ENCODE assay signal across 21 cellular contexts in genomic region chr2:128366746-128367511, GRCh38. TPM values are rescaled to one million over a fixed set of nuclear protein-coding genes. Genes with fewer than 3 reads are reported as not detected.
DNase-seq lines count a peak whose midpoint lies in the region; ATAC-seq, FAIRE-seq and TF ChIP-seq lines count a peak whose summit lies in the region.
"Had no signal": no experiment of that assay in that cellular context is flagged by ENCODE, and none has a peak within 500 bp of the region (broad histone marks: within the 10 kb centered on the region; RNA-seq: fewer than 3 reads in every experiment).

No MANE protein-coding gene starts in this region.

- in situ Hi-C loops in gastrocnemius medialis (cut with MboI; ENCODE audit: low sequenced_read_pairs in 4 of 4): no loop called here

- H3K27ac ChIP-seq in foreskin keratinocyte (no peak overlapping the region), gastrocnemius medialis (no peak overlapping the region), small intestine (ENCODE audit: low read depth in 1 of 2, low read length in 1 of 2) (no peak overlapping the region)
- H3K27ac ChIP-seq: right atrium auricular region had no signal

- H3K4me1 ChIP-seq in foreskin keratinocyte (peaks cover 9% of the 10 kb centered on the region), gastrocnemius medialis (no peaks in the 10 kb centered on the region), small intestine (ENCODE audit: control insufficient read depth in 2 of 2, insufficient read depth in 1 of 2, low read depth in 1 of 2, low read length in 1 of 2) (no peaks in the 10 kb centered on the region)
- H3K4me1 ChIP-seq: HAP-1 had no signal

- TF ChIP-seq POLR2A in gastrocnemius medialis (IDR thresholded peaks at IDR 0.05): no peak

- H3K27me3 ChIP-seq in foreskin keratinocyte (no peaks in the 10 kb centered on the region), gastrocnemius medialis (no peaks in the 10 kb centered on the region), small intestine (ENCODE audit: control insufficient read depth in 2 of 2, insufficient read depth in 2 of 2, low read length in 2 of 2) (no peaks in the 10 kb centered on the region)
- H3K27me3 ChIP-seq: right atrium auricular region had no signal

- peak; percentile 5 for ATAC-seq in foreskin keratinocyte
- ATAC-seq in gastrocnemius medialis: no peak
- ATAC-seq: activated T-helper 17 cell treated with anti-CD3 and anti-CD28 coated beads, Interleukin-2, amount 50 U/mL, for 72 hours; Right ventricle myocardium inferior; T-helper 17 cell had no signal

- 72 to 78% (median 73%) methylated on average over 6 to 9 of the region's 9 CpGs for WGBS in small intestine, 3 donors

- H3K9me3 ChIP-seq in gastrocnemius medialis: no peaks in the 10 kb centered on the region
- H3K9me3 ChIP-seq in small intestine (ENCODE audit: control insufficient read depth, low read depth): no peaks in the 10 kb centered on the region
- H3K9me3 ChIP-seq: HAP-1, right atrium auricular region had no signal

- H3K36me3 ChIP-seq in gastrocnemius medialis (no peaks in the 10 kb centered on the region), small intestine (ENCODE audit: control insufficient read depth in 2 of 2, insufficient read depth in 2 of 2, low read length in 2 of 2) (no peaks in the 10 kb centered on the region)
- H3K36me3 ChIP-seq: HAP-1, right atrium auricular region had no signal

- H3K4me3 ChIP-seq in gastrocnemius medialis (no peak overlapping the region), small intestine (ENCODE audit: low read depth in 1 of 2, low read length in 2 of 2) (no peak overlapping the region)
- H3K4me3 ChIP-seq: HAP-1, lung, right atrium auricular region had no signal

- intact Hi-C loops in posterior vena cava (cut with DNase I): no loop called here
- intact Hi-C loops in gastrocnemius medialis (cut with DNase I; ENCODE audit: low total_unique reads): no loop called here

- TF ChIP-seq CTCF in foreskin keratinocyte (conservative IDR thresholded peaks at IDR 0.05): no peak
- no peak for TF ChIP-seq CTCF in gastrocnemius medialis (IDR thresholded peaks at IDR 0.05 in 4 of 5, conservative IDR thresholded peaks at IDR 0.05 in 1 of 5)

- no peak for FAIRE-seq in small intestine (lab: Jason Lieb, UNC)
- FAIRE-seq: colon had no signal

- peak; percentile 36 for DNase-seq in EH (ENCODE audit: low read depth)
- DNase-seq in NCI-H2171 (lab: John Stamatoyannopoulos, UW): peak; percentile 65
- DNase-seq in foreskin keratinocyte: no peak
- DNase-seq in posterior vena cava (ENCODE audit: low spot score): peak; percentile 56
- no peak for DNase-seq in AG08396 (ENCODE audit: low spot score)
- DNase-seq in gastrocnemius medialis: no peak
- no peak for DNase-seq in small intestine
- DNase-seq: activated CD4-positive, CD25-positive, alpha-beta regulatory T cell; activated CD8-positive, alpha-beta memory T cell treated with anti-CD3 and anti-CD28 coated beads for 24 hours; DMS153; NCI-H1930; NK-92 treated with Interleukin-12 subunit alpha and Interleukin-12 subunit beta, amount 100 ng/mL, for 24 hours; stimulated activated CD4-positive, alpha-beta T cell treated with anti-CD3 and anti-CD28 coated beads, Interleukin-2, amount 100 ng/mL, for 24 hours; substantia nigra; T-helper 17 cell had no signal

RNA-seq across cellular contexts. Expression of gene HS6ST1, which starts 48.3 kb away (rescaled TPM):
- total RNA-seq in foreskin keratinocyte (26.6 and 31.3 TPM in 2 replicates), posterior vena cava (10 to 100 TPM; 16.9 to 22.4 TPM), gastrocnemius medialis (10 to 100 TPM; 44.6 to 63.3 (median 53.5) TPM)
- polyA plus RNA-seq in foreskin keratinocyte (15.8 and 17.9 TPM in 2 replicates), small intestine (10 to 100 TPM in 1 of 3 donors, 1 to 10 TPM in 2; 4.0 to 20.7 (median 6.5) TPM)

Comparison
In these comparisons a context has a peak if more than half of its experiments do, and no peak if none do; other contexts are left out.
1. DNase-seq: peak in EH (single experiment), NCI-H2171 (single experiment) and posterior vena cava (single experiment); none in foreskin keratinocyte (0 of 2), AG08396 (single experiment), gastrocnemius medialis (0 of 2) and small intestine (single experiment).